ENCODE assay signal across 9 cellular contexts in genomic region chr6:163427498-163428254, GRCh38. TPM values are rescaled to one million over a fixed set of nuclear protein-coding genes. Genes with fewer than 3 reads are reported as not detected.
DNase-seq lines count a peak whose midpoint lies in the region; ATAC-seq, FAIRE-seq and TF ChIP-seq lines count a peak whose summit lies in the region.
"Had no signal": no experiment of that assay in that cellular context is flagged by ENCODE, and none has a peak within 500 bp of the region (broad histone marks: within the 10 kb centered on the region; RNA-seq: fewer than 3 reads in every experiment).

No MANE protein-coding gene starts in this region.

- no peaks in the 10 kb centered on the region for H3K27me3 ChIP-seq in right lobe of liver

- DNase-seq in D721Med (ENCODE audit: insufficient read length, low spot score): no peak
- peak; percentile 29 for DNase-seq in LoVo (ENCODE audit: low spot score)
- peak; percentile 89 to 93 for DNase-seq in cardiac fibroblast (ENCODE audit: low read depth in 2 of 2)
- no peak for DNase-seq in right lobe of liver
- DNase-seq in NCI-H345 treated with DMSO at 0.1 percent for 48 hours (lab: John Stamatoyannopoulos, UW; ENCODE audit: unreplicated experiment): no peak
- no peak for DNase-seq in NK-92 treated with Interleukin-12 subunit alpha and Interleukin-12 subunit beta, amount 100 ng/mL, for 24 hours (lab: John Stamatoyannopoulos, UW)
- no peak for DNase-seq in GM20000 (ENCODE audit: low spot score)

- peak; percentile 49 for TF ChIP-seq CTCF in D721Med (IDR thresholded peaks at IDR 0.05; ENCODE audit: insufficient read depth, missing control alignments)
- peak; percentile 38 for TF ChIP-seq CTCF in cardiac fibroblast (IDR thresholded peaks at IDR 0.05; ENCODE audit: low read depth, low read length)
- TF ChIP-seq CTCF in right lobe of liver (IDR thresholded peaks at IDR 0.05): peak; percentile 42 to 62 (median 56)
- no peak for TF ChIP-seq CTCF in GM20000 (IDR thresholded peaks at IDR 0.05; ENCODE audit: extremely low read depth, missing control alignments)

- intact Hi-C loops in right lobe of liver (cut with DNase I): loop anchor here (10.0 kb wide), 2 partner anchors 243 to 527 kb away; no protein-coding TSS in a partner anchor

- ATAC-seq in right lobe of liver (peak; percentile 66 to 78 (median 76)), HG03457 (IDR thresholded peaks at IDR 0.05; ENCODE audit: unreplicated experiment) (no peak)

- H3K4me3 ChIP-seq in cardiac fibroblast (replicated peaks in 1 of 2; ENCODE audit: low read depth in 2 of 2, low read length in 2 of 2) (no peak overlapping the region), right lobe of liver (no peak overlapping the region)

- H3K27ac ChIP-seq in right lobe of liver: no peak overlapping the region
- H3K27ac ChIP-seq: HL-60 had no signal

- TF ChIP-seq POLR2A in right lobe of liver (IDR thresholded peaks at IDR 0.05): no peak

- FAIRE-seq in D721Med (lab: Jason Lieb, UNC): no peak

- peaks cover 2 to 76% (median 27%) of the 10 kb centered on the region in 4 donors for H3K4me1 ChIP-seq in right lobe of liver

- no peaks in the 10 kb centered on the region for H3K36me3 ChIP-seq in right lobe of liver

- H3K9me3 ChIP-seq in right lobe of liver: no peaks in the 10 kb centered on the region

- 54% methylated on average over 6 of the region's 6 CpGs for WGBS in right lobe of liver (ENCODE audit: insufficient coverage, low coverage, low lambda C conversion rate, missing lambda C conversion rate)

RNA-seq across cellular contexts. Expression of gene QKI, which starts 13.2 kb away (rescaled TPM):
- total RNA-seq in right lobe of liver: 10 to 100 TPM; 47.6 to 80.8 (median 76.3) TPM

Comparison
In these comparisons a context has a peak if more than half of its experiments do, and no peak if none do; other contexts are left out.
1. DNase-seq: peak in LoVo (single experiment) and cardiac fibroblast (2 of 2); none in D721Med (single experiment), right lobe of liver (0 of 3), NCI-H345 treated with DMSO at 0.1 percent for 48 hours (single experiment), NK-92 treated with Interleukin-12 subunit alpha and Interleukin-12 subunit beta, amount 100 ng/mL, for 24 hours (single experiment) and GM20000 (single experiment).